ENCODE assay signal across 13 cellular contexts in genomic region chr9:472676-473075, GRCh38. TPM values are rescaled to one million over a fixed set of nuclear protein-coding genes. Genes with fewer than 3 reads are reported as not detected.
DNase-seq lines count a peak whose midpoint lies in the region; ATAC-seq and TF ChIP-seq lines count a peak whose summit lies in the region.
"Had no signal": no experiment of that assay in that cellular context is flagged by ENCODE, and none has a peak within 500 bp of the region (broad histone marks: within the 10 kb centered on the region; RNA-seq: fewer than 3 reads in every experiment).

No MANE protein-coding gene starts in this region.

- H3K9me2 ChIP-seq in GM23338 (ENCODE audit: insufficient read depth), result peaks cover under 1% of the 10 kb centered on the region; the same call in 1 of the 2 replicates

- H3K4me3 ChIP-seq in GM23338 (no peak overlapping the region), epithelial cell of esophagus (ENCODE audit: low read length) (no peak overlapping the region), neural progenitor cell (no peak overlapping the region)
- H3K4me3 ChIP-seq: A549, BLaER1, HAP-1 had no signal

- no peak for ATAC-seq in GM23338
- ATAC-seq: A549 had no signal

- TF ChIP-seq CTCF in GM23338 (conservative IDR thresholded peaks at IDR 0.05; ENCODE audit: low read depth in 2 of 2), result no peak
- no peak for TF ChIP-seq CTCF in epithelial cell of esophagus (IDR thresholded peaks at IDR 0.05; ENCODE audit: insufficient read depth, low read depth, low read length, missing control alignments)
- TF ChIP-seq CTCF in CD14-positive monocyte (IDR thresholded peaks at IDR 0.05), result no peak
- TF ChIP-seq CTCF in neural progenitor cell (IDR thresholded peaks at IDR 0.05), result no peak

- no peak overlapping the region for H3K4me3 Mint-ChIP-seq in GM23338
- no peak overlapping the region for H3K4me3 Mint-ChIP-seq in CD14-positive monocyte
- H3K4me3 Mint-ChIP-seq in neural progenitor cell, result no peak overlapping the region

- H3K9ac ChIP-seq in neural progenitor cell, result no peak overlapping the region
- H3K9ac ChIP-seq: BLaER1 had no signal

- no peaks in the 10 kb centered on the region for H3K36me3 ChIP-seq in GM23338 (ENCODE audit: insufficient read depth)
- no peaks in the 10 kb centered on the region for H3K36me3 ChIP-seq in neural progenitor cell
- H3K36me3 ChIP-seq: BLaER1, HAP-1 had no signal

- H3K27ac Mint-ChIP-seq in GM23338 (no peak overlapping the region), CD14-positive monocyte (no peak overlapping the region), neural progenitor cell (no peak overlapping the region)
- H3K27ac Mint-ChIP-seq: CD4-positive, CD25-positive, alpha-beta regulatory T cell had no signal

- H3K9me3 ChIP-seq in neural progenitor cell (ENCODE audit: low read depth), result no peaks in the 10 kb centered on the region
- H3K9me3 ChIP-seq: A549, BLaER1, HAP-1 had no signal

- H3K4me1 Mint-ChIP-seq in GM23338 (peaks cover 34% of the 10 kb centered on the region), CD14-positive monocyte (peaks cover 37% of the 10 kb centered on the region), neural progenitor cell (peaks cover 26% of the 10 kb centered on the region)

- H3K27me3 ChIP-seq in GM23338 (ENCODE audit: insufficient read depth) (no peaks in the 10 kb centered on the region), neural progenitor cell (no peaks in the 10 kb centered on the region)
- H3K27me3 ChIP-seq: BLaER1 had no signal

- H3K27ac ChIP-seq in GM23338 (ENCODE audit: low read depth) (no peak overlapping the region), neural progenitor cell (no peak overlapping the region)
- H3K27ac ChIP-seq: A549, BLaER1 had no signal

- H3K9me3 Mint-ChIP-seq in GM23338, result no peaks in the 10 kb centered on the region; the same call in 2 of the 3 replicates
- H3K9me3 Mint-ChIP-seq in CD14-positive monocyte, result peaks cover 0 to 3% (median 0%) of the 10 kb centered on the region in 7 donors
- H3K9me3 Mint-ChIP-seq in neural progenitor cell, result no peaks in the 10 kb centered on the region
- H3K9me3 Mint-ChIP-seq: CD4-positive, CD25-positive, alpha-beta regulatory T cell; IgD-negative memory B cell had no signal

- H3K36me3 Mint-ChIP-seq in GM23338 (ENCODE audit: low read depth) (peaks cover 26% of the 10 kb centered on the region), CD14-positive monocyte (no peaks in the 10 kb centered on the region), neural progenitor cell (peaks cover 13% of the 10 kb centered on the region)

- H3F3A ChIP-seq in GM23338 (replicated peaks; ENCODE audit: low read depth), result 0 out of 2 replicates have a peak, but pooled peaks cover 9% of the 10 kb centered on the region
- H3F3A ChIP-seq in neural progenitor cell (ENCODE audit: low read depth), result peaks cover 12% of the 10 kb centered on the region

- DNase-seq in GM23338 (ENCODE audit: low spot score) (no peak), epithelial cell of esophagus (ENCODE audit: low read depth) (peak; percentile 51), kidney tubule cell (ENCODE audit: low spot score) (peak; percentile 70), CD14-positive monocyte (ENCODE audit: low spot score) (no peak), neural progenitor cell (ENCODE audit: low spot score) (no peak)
- no peak for DNase-seq in stimulated activated CD8-positive, alpha-beta memory T cell treated with anti-CD3 and anti-CD28 coated beads, Interleukin-4, amount 100 ng/mL, for 48 hours
- DNase-seq: CD4-positive, CD25-positive, alpha-beta regulatory T cell; DND-41; GDM1 had no signal

- H3K4me1 ChIP-seq in GM23338 (ENCODE audit: insufficient read depth) (peaks cover 39% of the 10 kb centered on the region), neural progenitor cell (peaks cover 8% of the 10 kb centered on the region)

- H3K4me2 ChIP-seq in GM23338, result peak overlapping the region; percentile 86
- H3K4me2 ChIP-seq in neural progenitor cell, result no peak overlapping the region
- H3K4me2 ChIP-seq: A549, BLaER1 had no signal

- H2AFZ ChIP-seq in GM23338, result no peak overlapping the region
- H2AFZ ChIP-seq in neural progenitor cell (replicated peaks), result no peak overlapping the region

- H4K20me1 ChIP-seq in GM23338 (replicated peaks; ENCODE audit: insufficient read depth) (no peaks in the 10 kb centered on the region), neural progenitor cell (ENCODE audit: low read depth) (no peaks in the 10 kb centered on the region)
- H4K20me1 ChIP-seq: BLaER1 had no signal

- peaks cover 16% of the 10 kb centered on the region for H3K27me3 Mint-ChIP-seq in GM23338 (ENCODE audit: insufficient read depth, low read depth, poor library complexity)
- peaks cover 0 to 2% (median 1%) of the 10 kb centered on the region in 3 donors for H3K27me3 Mint-ChIP-seq in CD14-positive monocyte (ENCODE audit: low read depth in 3 of 3)
- peaks cover 2% of the 10 kb centered on the region for H3K27me3 Mint-ChIP-seq in neural progenitor cell (ENCODE audit: insufficient read depth, low read depth)
- H3K27me3 Mint-ChIP-seq: IgD-negative memory B cell had no signal

- H3K79me2 ChIP-seq in GM23338 (replicated peaks; ENCODE audit: insufficient read depth) (peaks cover 13% of the 10 kb centered on the region), neural progenitor cell (ENCODE audit: low read depth) (peaks cover 11% of the 10 kb centered on the region)

- intact Hi-C loops in CD14-positive monocyte (cut with micrococcal nuclease), result loop anchor here in 1 of 2 donors (10.0 kb wide), 1 partner anchor 532 kb away; no protein-coding TSS in a partner anchor

TF ChIP-seq in GM23338, 12 proteins besides CTCF, POLR2A, EP300 and RAD21:
- TF ChIP-seq ZNF462 (CRISPR knock-in tag; IDR thresholded peaks at IDR 0.05) (no peak), STAT1 (IDR thresholded peaks at IDR 0.05; ENCODE audit: unreplicated experiment) (no peak), ZNF331 (CRISPR knock-in tag; IDR thresholded peaks at IDR 0.05; ENCODE audit: low read depth) (no peak), EZH2phosphoT487 (IDR thresholded peaks at IDR 0.05; ENCODE audit: unreplicated experiment) (no peak)

RNA-seq across cellular contexts. Expression of gene KANK1, which starts 31.8 kb away (rescaled TPM):
- total RNA-seq in GM23338 (2014; rRNA removed; shearing (Covaris generic)), result 44.8 and 53.6 TPM in 2 replicates
- polyA plus RNA-seq in GM23338 (2016; fragmentation: Nextera tagmentation; extraction: Ambion mirVana), result 22.2 and 23.8 TPM in 2 replicates
- polyA plus RNA-seq in CD14-positive monocyte, result under 1 TPM in 1 of 2 donors, not detected in 1; 0.03 TPM
- total RNA-seq in neural progenitor cell (ENCODE audit: low replicate concordance), result 24.5 and 27.9 TPM in 2 replicates

Comparison
In these comparisons a context has a peak if more than half of its experiments do, and no peak if none do; other contexts are left out.
1. DNase-seq: peak in epithelial cell of esophagus (single experiment) and kidney tubule cell (single experiment); none in GM23338 (single experiment), CD14-positive monocyte (single experiment), neural progenitor cell (single experiment) and stimulated activated CD8-positive, alpha-beta memory T cell treated with anti-CD3 and anti-CD28 coated beads, Interleukin-4, amount 100 ng/mL, for 48 hours (single experiment).